ENCODE assay signal across 8 cellular contexts in the genomic region with DNA sequence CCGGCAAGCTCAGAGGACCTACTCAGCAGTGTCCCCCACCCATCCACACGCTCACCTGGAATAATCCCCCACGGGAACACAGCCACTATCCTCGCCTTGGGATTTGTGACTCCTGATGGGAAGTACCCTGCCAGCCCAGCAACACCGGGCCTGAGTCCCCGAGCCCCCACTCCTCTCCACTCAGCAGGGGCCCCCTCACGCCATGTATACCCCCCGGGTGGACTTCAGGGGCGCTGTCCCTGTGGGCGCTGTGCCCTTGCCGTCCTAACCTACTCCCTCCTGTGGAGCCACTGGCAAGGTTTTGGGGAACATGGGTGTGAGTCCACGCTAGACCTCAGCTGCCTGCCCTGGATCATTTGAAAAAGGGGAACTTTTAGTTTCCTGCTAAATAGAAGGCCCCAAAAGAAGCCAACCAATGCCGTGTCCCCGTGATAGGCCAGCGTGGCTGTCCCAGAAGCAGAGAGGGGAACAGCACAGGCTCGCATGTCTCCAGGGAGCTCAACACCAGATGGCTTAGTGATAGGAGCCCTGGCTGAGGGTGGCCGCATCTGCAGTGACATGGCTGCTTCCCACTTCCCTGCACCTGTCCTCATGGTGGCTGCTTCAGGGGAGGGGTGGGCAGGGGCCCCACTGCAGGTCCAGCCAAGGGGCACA.
DNase-seq lines count a peak whose midpoint lies in the region; ATAC-seq and TF ChIP-seq lines count a peak whose summit lies in the region.

No MANE protein-coding gene starts in this region.

- ATAC-seq in GM21737 (IDR thresholded peaks at IDR 0.05; ENCODE audit: unreplicated experiment) (peak; percentile 30), lower lobe of right lung (peak; percentile 1 to 7)

- H3K36me3 Mint-ChIP-seq in CD14-positive monocyte = peaks cover 23 to 44% of the 10 kb centered on the region in 2 donors

- H3K36me3 ChIP-seq in OCI-LY7 (ENCODE audit: insufficient read depth, low read length) (no peaks in the 10 kb centered on the region), lower lobe of right lung (no peaks in the 10 kb centered on the region)

- CTCF ChIA-PET in OCI-LY7 (lab: Charles Lee; ENCODE audit: unreplicated experiment) = interaction anchor here (0.6 kb wide), 1 partner anchor 85 kb away, joined by 6 read pairs; no protein-coding TSS in a partner anchor
- CTCF ChIA-PET in GM10248 (lab: Yijun Ruan, JAX) = interaction anchor here (0.7 to 6.7 kb wide), 13 partner anchors 10 to 249 kb away, joined by 3 to 42 read pairs (median 4); no protein-coding TSS in a partner anchor

- peaks cover 0 to 2% (median 0%) of the 10 kb centered on the region in 3 donors for H3K27me3 Mint-ChIP-seq in CD14-positive monocyte (ENCODE audit: low read depth in 3 of 3)

- DNase-seq in CD14-positive monocyte (ENCODE audit: low spot score) = peak; percentile 76
- peak; percentile 77 for DNase-seq in OCI-LY7 (ENCODE audit: low spot score)
- DNase-seq in lower lobe of right lung = peak; percentile 68
- no peak for DNase-seq in NCI-H1436 treated with DMSO at 0.1 percent for 48 hours (lab: John Stamatoyannopoulos, UW)
- no peak for DNase-seq in GM10248 (ENCODE audit: extremely low spot score)
- DNase-seq in stimulated activated CD4-positive, alpha-beta T cell treated with anti-CD3 and anti-CD28 coated beads, Interleukin-4, amount 100 ng/mL, for 1 hour = no peak
- no peak for DNase-seq in DMS114 treated with DMSO at 0.1 percent for 48 hours (lab: John Stamatoyannopoulos, UW; ENCODE audit: unreplicated experiment)

- no peaks in the 10 kb centered on the region for H3K27me3 ChIP-seq in lower lobe of right lung (ENCODE audit: low read depth)

- H2AFZ ChIP-seq in OCI-LY7 (ENCODE audit: low read length) = no peak overlapping the region

- peak overlapping the region; percentile 34 to 63 for H3K4me3 Mint-ChIP-seq in CD14-positive monocyte

- H3K4me1 Mint-ChIP-seq in CD14-positive monocyte = peaks cover 56% of the 10 kb centered on the region

- peak overlapping the region; percentile 31 for H3K4me3 ChIP-seq in OCI-LY7 (ENCODE audit: low read depth, low read length, poor library complexity, severe bottlenecking)
- H3K4me3 ChIP-seq in lower lobe of right lung = no peak overlapping the region

- H3K9me3 ChIP-seq in OCI-LY7 (ENCODE audit: low read length) (no peaks in the 10 kb centered on the region), lower lobe of right lung (no peaks in the 10 kb centered on the region)

- POLR2A ChIA-PET in OCI-LY7 (lab: Charles Lee) = interaction anchor here (0.7 to 1.8 kb wide), 5 partner anchors 15 to 71 kb away, joined by 3 to 5 read pairs (median 3); no protein-coding TSS in a partner anchor
- POLR2A ChIA-PET in GM10248 (lab: Yijun Ruan, JAX) = no interaction called here

- H4K20me1 ChIP-seq in OCI-LY7 (ENCODE audit: insufficient read depth, low read length) = no peaks in the 10 kb centered on the region

- peaks cover 79% of the 10 kb centered on the region for H3K4me1 ChIP-seq in OCI-LY7 (ENCODE audit: insufficient read depth, low read length, poor library complexity, severe bottlenecking)
- peaks cover 60% of the 10 kb centered on the region for H3K4me1 ChIP-seq in lower lobe of right lung

- H3K27ac Mint-ChIP-seq in CD14-positive monocyte = peak overlapping the region; percentile 98 to 100 (median 99)

- TF ChIP-seq CTCF in CD14-positive monocyte (IDR thresholded peaks at IDR 0.05) (no peak), OCI-LY7 (conservative IDR thresholded peaks at IDR 0.05; ENCODE audit: low read length) (no peak), lower lobe of right lung (IDR thresholded peaks at IDR 0.05) (no peak), GM10248 (IDR thresholded peaks at IDR 0.05; ENCODE audit: control extremely low read depth, extremely low read depth, low read depth, missing control alignments) (no peak)

- no peaks in the 10 kb centered on the region for H3K79me2 ChIP-seq in OCI-LY7 (ENCODE audit: insufficient read depth, low read depth, low read length)

- H3K4me2 ChIP-seq in OCI-LY7 (ENCODE audit: low read length) = peak overlapping the region; percentile 82

- H3K9me3 Mint-ChIP-seq in CD14-positive monocyte = no peaks in the 10 kb centered on the region

- intact Hi-C loops in CD14-positive monocyte (cut with micrococcal nuclease) = loop anchor here in 1 of 2 donors (5.0 kb wide), 1 partner anchor 230 kb away; a partner anchor contains a TSS
- intact Hi-C loops in OCI-LY7 (cut with micrococcal nuclease; ENCODE audit: unreplicated experiment) = loop anchor here (1.0 kb wide), 1 partner anchor 7 kb away; no protein-coding TSS in a partner anchor
- intact Hi-C loops in lower lobe of right lung (cut with DNase I) = no loop called here

- no peaks in the 10 kb centered on the region for H3K9me2 ChIP-seq in OCI-LY7 (ENCODE audit: insufficient read depth, low read length)

- BruUV-seq in OCI-LY7 (replicated peaks; lab: Mats Ljungman, UMichigan) = no TSS peak

- peak overlapping the region; percentile 87 for H3K27ac ChIP-seq in OCI-LY7 (ENCODE audit: low read depth, low read length, poor library complexity, severe bottlenecking)
- H3K27ac ChIP-seq in lower lobe of right lung = peak overlapping the region; percentile 89

Comparison
In these comparisons a context has a peak if more than half of its experiments do, and no peak if none do; other contexts are left out.
1. DNase-seq: peak in CD14-positive monocyte (single experiment), OCI-LY7 (single experiment) and lower lobe of right lung (single experiment); none in NCI-H1436 treated with DMSO at 0.1 percent for 48 hours (single experiment), GM10248 (single experiment), stimulated activated CD4-positive, alpha-beta T cell treated with anti-CD3 and anti-CD28 coated beads, Interleukin-4, amount 100 ng/mL, for 1 hour (single experiment) and DMS114 treated with DMSO at 0.1 percent for 48 hours (single experiment).